In genomic region chr2:19362094-19362649, GRCh38 we compare ENCODE assay signal across 8 cellular contexts. TPM values are rescaled to one million over a fixed set of nuclear protein-coding genes. Genes with fewer than 3 reads are reported as not detected.
DNase-seq lines count a peak whose midpoint lies in the region; ATAC-seq and TF ChIP-seq lines count a peak whose summit lies in the region.

No MANE protein-coding gene starts in this region.

- peaks cover 4% of the 10 kb centered on the region; the same call in 1 of the 2 replicates for H3K4me1 ChIP-seq in GM23248 (ENCODE audit: insufficient read depth)
- no peaks in the 10 kb centered on the region for H3K4me1 ChIP-seq in RWPE2 (ENCODE audit: insufficient read depth, poor library complexity, severe bottlenecking)
- peaks cover 4% of the 10 kb centered on the region for H3K4me1 ChIP-seq in ovary (ENCODE audit: insufficient read depth)

- TF ChIP-seq POLR2A in ovary (IDR thresholded peaks at IDR 0.05) = no peak

- intact Hi-C loops in ovary (cut with DNase I) = loop anchor here (2.0 to 10.0 kb wide), 7 partner anchors 500 to 840 kb away; no protein-coding TSS in a partner anchor

- TF ChIP-seq EP300 in ovary (IDR thresholded peaks at IDR 0.05) = no peak

- DNase-seq in AML-193 (lab: John Stamatoyannopoulos, UW) (peak; percentile 19 to 31), GM23248 (peak; percentile 57), RWPE2 (ENCODE audit: low spot score) (no peak), epithelial cell of proximal tubule (ENCODE audit: low read depth) (no peak), ovary (no peak), ecto neural progenitor cell (ENCODE audit: low spot score) (no peak)

- H3K4me2 ChIP-seq in GM23248 (ENCODE audit: unreplicated experiment) = peak overlapping the region; percentile 99

- TF ChIP-seq CTCF in RWPE2 (IDR thresholded peaks at IDR 0.05; ENCODE audit: poor library complexity, severe bottlenecking) (no peak), epithelial cell of proximal tubule (conservative IDR thresholded peaks at IDR 0.05; ENCODE audit: low read depth, low read length) (no peak), ovary (IDR thresholded peaks at IDR 0.05) (no peak)

- H3K9me3 ChIP-seq in GM23248 (ENCODE audit: low read depth) = no peaks in the 10 kb centered on the region
- no peaks in the 10 kb centered on the region for H3K9me3 ChIP-seq in RWPE2 (ENCODE audit: severe bottlenecking)
- H3K9me3 ChIP-seq in ovary = no peaks in the 10 kb centered on the region

- H3K4me3 ChIP-seq in GM23248 (peak overlapping the region; percentile 91), RWPE2 (ENCODE audit: severe bottlenecking) (peak overlapping the region; percentile 42), epithelial cell of proximal tubule (ENCODE audit: low read depth, low read length) (peak overlapping the region; percentile 77), ovary (peak overlapping the region; percentile 50)

- H3K27me3 ChIP-seq in GM23248 (replicated peaks; ENCODE audit: insufficient read depth) = no peaks in the 10 kb centered on the region
- H3K27me3 ChIP-seq in RWPE2 (ENCODE audit: insufficient read depth, poor library complexity, severe bottlenecking) = no peaks in the 10 kb centered on the region
- no peaks in the 10 kb centered on the region for H3K27me3 ChIP-seq in ovary

- ATAC-seq in RWPE2 (ENCODE audit: low read depth) (no peak), GM21526 (IDR thresholded peaks at IDR 0.05; ENCODE audit: low FRiP score, unreplicated experiment) (no peak), GM19467 (IDR thresholded peaks at IDR 0.05; ENCODE audit: unreplicated experiment) (no peak)

- H3K36me3 ChIP-seq in GM23248 (ENCODE audit: low read depth) (no peaks in the 10 kb centered on the region), RWPE2 (ENCODE audit: low read depth) (no peaks in the 10 kb centered on the region), ovary (no peaks in the 10 kb centered on the region)

- H4K20me1 ChIP-seq in GM23248 (ENCODE audit: insufficient read depth) = no peaks in the 10 kb centered on the region

- in situ Hi-C loops in GM23248 (cut with MboI) = loop anchor here (10.0 kb wide), 1 partner anchor 617 kb away; no protein-coding TSS in a partner anchor

- H3F3A ChIP-seq in GM23248 (ENCODE audit: insufficient read depth) = peaks cover 9% of the 10 kb centered on the region; the same call in 1 of the 2 replicates

- no peaks in the 10 kb centered on the region for H3K9me2 ChIP-seq in GM23248 (ENCODE audit: insufficient read depth)

- H3K79me2 ChIP-seq in GM23248 (ENCODE audit: insufficient read depth) = peaks cover 9% of the 10 kb centered on the region

- H3K9ac ChIP-seq in GM23248 = peak overlapping the region; percentile 60

- H3K27ac ChIP-seq in GM23248 = peak overlapping the region; percentile 2
- peak overlapping the region; percentile 49 for H3K27ac ChIP-seq in RWPE2 (ENCODE audit: poor library complexity, severe bottlenecking)
- no peak overlapping the region for H3K27ac ChIP-seq in ovary

- 1% methylated on average over 14 of the region's 14 CpGs for WGBS in GM23248 (ENCODE audit: low coverage in 1 of 2, low lambda C conversion rate in 2 of 2, missing lambda C conversion rate in 2 of 2), 2 experiments
- 4 to 13% (median 8%) methylated on average over 14 of the region's 14 CpGs for WGBS in ovary, 3 donors

- H2AFZ ChIP-seq in GM23248 = peak overlapping the region; percentile 94

RNA-seq across cellular contexts. Expression of gene OSR1, which starts 3.7 kb away (rescaled TPM):
- 9.1 and 16.9 TPM in 2 replicates for total RNA-seq in GM23248 (2014; rRNA removed; shearing (Covaris generic))
- 21.1 and 22.7 TPM in 2 replicates for polyA plus RNA-seq in GM23248 (2016; fragmentation: Nextera tagmentation; extraction: Ambion mirVana)
- not detected in 2 replicates for total RNA-seq in epithelial cell of proximal tubule
- total RNA-seq in ovary = 10 to 100 TPM in 1 of 7 donors, 1 to 10 TPM in 6; 2.5 to 11.5 (median 5.6) TPM
- polyA plus RNA-seq in ovary = 1 to 10 TPM; 3.9 to 4.9 TPM

Comparison
In these comparisons a context has a peak if more than half of its experiments do, and no peak if none do; other contexts are left out.
1. DNase-seq: peak in AML-193 (2 of 2) and GM23248 (single experiment); none in RWPE2 (single experiment), epithelial cell of proximal tubule (single experiment), ovary (0 of 5) and ecto neural progenitor cell (single experiment).
2. H3K27ac ChIP-seq: peak in GM23248 (single experiment) and RWPE2 (single experiment); none in ovary (0 of 2).
3. Peak in every context shown above with its lines, with median percentiles within 50 percentile points of each other: H3K4me3 ChIP-seq.